In genomic region chr14:100213587-100213955, GRCh38 we compare ENCODE assay signal across 8 cellular contexts. TPM values are rescaled to one million over a fixed set of nuclear protein-coding genes. Genes with fewer than 3 reads are reported as not detected.
DNase-seq lines count a peak whose midpoint lies in the region; ATAC-seq, FAIRE-seq and TF ChIP-seq lines count a peak whose summit lies in the region.

No MANE protein-coding gene starts in this region.

- 43 to 61% (median 49%) methylated on average over 14 to 15 of the region's 15 CpGs for WGBS in adrenal gland, 4 donors
- 68% methylated on average over 15 of the region's 15 CpGs for whole genome bisulfite sequencing in HepG2 (ENCODE audit: low lambda C conversion rate)

- H3K36me3 ChIP-seq in adrenal gland (replicated peaks in 1 of 2) = no peaks in the 10 kb centered on the region
- no peaks in the 10 kb centered on the region for H3K36me3 ChIP-seq in HepG2 (replicated peaks in 1 of 2; ENCODE audit: control insufficient read depth in 1 of 2, insufficient read depth in 2 of 2, low read length in 2 of 2)
- H3K36me3 ChIP-seq in thoracic aorta = no peaks in the 10 kb centered on the region

- H3K27me3 Mint-ChIP-seq in activated T-cell treated with anti-CD3 and anti-CD28 coated beads, Interleukin-2, amount 50 U/mL, for 24 hours = no peaks in the 10 kb centered on the region

- H3K9me3 ChIP-seq in adrenal gland (replicated peaks in 1 of 3) (no peaks in the 10 kb centered on the region), HepG2 (ENCODE audit: low read length) (no peaks in the 10 kb centered on the region), thoracic aorta (no peaks in the 10 kb centered on the region)

- no peaks in the 10 kb centered on the region for H3K79me2 ChIP-seq in HepG2 (ENCODE audit: insufficient read depth, low read length)

- no peaks in the 10 kb centered on the region for H4K20me1 ChIP-seq in HepG2 (ENCODE audit: insufficient read depth, low read length)

- H3K4me2 ChIP-seq in HepG2 (ENCODE audit: low read depth, low read length) = peak overlapping the region; percentile 81

- TF ChIP-seq EP300 in HepG2 (IDR thresholded peaks at IDR 0.05; ENCODE audit: low read depth in 2 of 2, low read length in 2 of 2) (no peak), HepG2 (CRISPR knock-in tag; IDR thresholded peaks at IDR 0.05; ENCODE audit: borderline replicate concordance) (no peak)

- H3K4me3 ChIP-seq in adrenal gland (peak overlapping the region in 2 of 4 donors; percentile 55 to 90), HepG2 (replicated peaks in 1 of 3; ENCODE audit: insufficient read depth in 1 of 3, low read depth in 2 of 3, low read length in 3 of 3) (peak overlapping the region; percentile 73 to 90 (median 88)), thoracic aorta (peak overlapping the region; percentile 92)

- H3K9me3 Mint-ChIP-seq in activated T-cell treated with anti-CD3 and anti-CD28 coated beads, Interleukin-2, amount 50 U/mL, for 24 hours = no peaks in the 10 kb centered on the region

- POLR2A ChIA-PET in HepG2 (lab: Yijun Ruan, JAX) = interaction anchor here (0.8 to 3.6 kb wide), 6 partner anchors 8 to 21 kb away, joined by 4 to 38 read pairs (median 5); no protein-coding TSS in a partner anchor

- CTCF ChIA-PET in HepG2 (lab: Yijun Ruan, JAX; ENCODE audit: low intra/inter-chr PET ratio, low total read pairs) = no interaction called here

- no peak for DNase-seq in activated T-cell treated with anti-CD3 and anti-CD28 coated beads, Interleukin-2, amount 50 U/mL, for 24 hours
- no peak for DNase-seq in activated T-cell treated with anti-CD3 and anti-CD28 coated beads, Interleukin-2, amount 50 U/mL, for 1 hour
- DNase-seq in adrenal gland = no peak
- no peak for DNase-seq in HepG2 (ENCODE audit: low spot score)
- no peak for DNase-seq in thoracic aorta (ENCODE audit: low spot score)
- DNase-seq in DMS153 (lab: John Stamatoyannopoulos, UW) = no peak
- no peak for DNase-seq in activated CD4-positive, CD25-positive, alpha-beta regulatory T cell (lab: John Stamatoyannopoulos, UW)

- FAIRE-seq in HepG2 (lab: Jason Lieb, UNC) = no peak

- intact Hi-C loops in adrenal gland (cut with DNase I) = no loop called here
- intact Hi-C loops in HepG2 (cut with micrococcal nuclease; ENCODE audit: unreplicated experiment) = loop anchor here (10.0 kb wide), 1 partner anchor 1821 kb away; no protein-coding TSS in a partner anchor

- H3K4me3 Mint-ChIP-seq in activated T-cell treated with anti-CD3 and anti-CD28 coated beads, Interleukin-2, amount 50 U/mL, for 24 hours = peak overlapping the region; percentile 84

- H3K27ac Mint-ChIP-seq in activated T-cell treated with anti-CD3 and anti-CD28 coated beads, Interleukin-2, amount 50 U/mL, for 24 hours = peak overlapping the region; percentile 93

- ATAC-seq in HepG2 (no peak), thoracic aorta (ENCODE audit: insufficient number of reproducible peaks, low FRiP score, low read depth) (peak; percentile 24), HG02970 (IDR thresholded peaks at IDR 0.05; ENCODE audit: low FRiP score, unreplicated experiment) (no peak)

- BruUV-seq in HepG2 (replicated peaks; lab: Mats Ljungman, UMichigan) = no TSS peak

- peaks cover 4% of the 10 kb centered on the region for H3K36me3 Mint-ChIP-seq in activated T-cell treated with anti-CD3 and anti-CD28 coated beads, Interleukin-2, amount 50 U/mL, for 24 hours (ENCODE audit: low read depth)

- TF ChIP-seq CTCF in adrenal gland (IDR thresholded peaks at IDR 0.05) = no peak
- no peak for TF ChIP-seq CTCF in HepG2 (CRISPR knock-in tag; IDR thresholded peaks at IDR 0.05)
- TF ChIP-seq CTCF in thoracic aorta (IDR thresholded peaks at IDR 0.05) = no peak

- H3K27ac ChIP-seq in adrenal gland = peak overlapping the region; percentile 89 to 98 (median 96)
- H3K27ac ChIP-seq in HepG2 (ENCODE audit: extremely low read length, insufficient read depth, low read length) = peak overlapping the region; percentile 99
- H3K27ac ChIP-seq in thoracic aorta = peak overlapping the region; percentile 94 to 96

- H3K27me3 ChIP-seq in adrenal gland = no peaks in the 10 kb centered on the region
- no peaks in the 10 kb centered on the region for H3K27me3 ChIP-seq in HepG2 (ENCODE audit: control insufficient read depth in 1 of 2, insufficient read depth in 2 of 2, low read length in 2 of 2)
- H3K27me3 ChIP-seq in thoracic aorta (replicated peaks; ENCODE audit: insufficient read depth) = no peaks in the 10 kb centered on the region

- no peak overlapping the region for H2AFZ ChIP-seq in HepG2 (ENCODE audit: low read length)

- TF ChIP-seq RAD21 in HepG2 (CRISPR knock-in tag; IDR thresholded peaks at IDR 0.05) = no peak

- H3K4me1 Mint-ChIP-seq in activated T-cell treated with anti-CD3 and anti-CD28 coated beads, Interleukin-2, amount 50 U/mL, for 24 hours (ENCODE audit: low read depth) = peaks cover 28% of the 10 kb centered on the region

- H3K4me1 ChIP-seq in adrenal gland (replicated peaks in 1 of 2) (peaks cover 7 to 16% of the 10 kb centered on the region in 2 donors), HepG2 (ENCODE audit: insufficient read depth, low read length) (peaks cover 30% of the 10 kb centered on the region), thoracic aorta (ENCODE audit: control insufficient read depth in 1 of 2, low read depth in 2 of 2) (peaks cover 5 to 11% of the 10 kb centered on the region in 2 donors)

- in situ Hi-C loops in HepG2 (cut with HindIII; ENCODE audit: extremely low pct_ligation_motif_present, low pct_unique_long_range_greater_than_20kb) = no loop called here

- peak overlapping the region; percentile 99 for H3K9ac ChIP-seq in HepG2 (ENCODE audit: insufficient read depth, low read depth, low read length)

- TF ChIP-seq POLR2A in adrenal gland (IDR thresholded peaks at IDR 0.05) (no peak), HepG2 (IDR thresholded peaks at IDR 0.05; ENCODE audit: insufficient read depth in 1 of 2, low read depth in 2 of 2, low read length in 2 of 2) (no peak)

RNA-seq across cellular contexts. Expression of gene YY1, which starts 25.4 kb away (rescaled TPM):
- total RNA-seq in adrenal gland (10 to 100 TPM; 44.3 to 79.7 (median 57.4) TPM), HepG2 (2016; rRNA removed; fragmentation: Illumina TruSeq; extraction: Trizol) (62.8 and 68.1 TPM in 2 replicates), thoracic aorta (10 to 100 TPM; 42.8 to 52.3 TPM)
- polyA plus RNA-seq in adrenal gland (10 to 100 TPM; 20.1 to 57.3 (median 32.7) TPM), HepG2 (2011; rRNA removed) (23.9 and 29.4 TPM in 2 replicates)
- total RNA-seq in HepG2 (2016; cell fraction: cytosol; rRNA removed; fragmentation: Illumina TruSeq; extraction: Trizol; ENCODE audit: low read depth) = 18.9 and 19.0 TPM in 2 replicates
- 58.6 and 68.6 TPM in 2 replicates for total RNA-seq in HepG2 (2016; cell fraction: insoluble cytoplasmic fraction; rRNA removed; fragmentation: Illumina TruSeq; extraction: Trizol)
- 65.4 and 80.0 TPM in 2 replicates for total RNA-seq in HepG2 (2016; cell fraction: membrane; rRNA removed; fragmentation: Illumina TruSeq; extraction: Trizol)
- 38.0 and 40.7 TPM in 2 replicates for total RNA-seq in HepG2 (2016; cell fraction: nucleus; rRNA removed; fragmentation: Illumina TruSeq; extraction: Trizol)
- 13.8 and 18.5 TPM in 2 replicates for polyA plus RNA-seq in HepG2 (2011; cell fraction: cytosol; rRNA removed)
- polyA plus RNA-seq in HepG2 (2011; cell fraction: nucleus; rRNA removed) = 23.8 and 24.4 TPM in 2 replicates
- polyA plus RNA-seq in HepG2 (2012) = 43.4 and 54.0 TPM in 2 replicates
- polyA plus RNA-seq in HepG2 (2016; cell fraction: cytosol; fragmentation: Illumina TruSeq; extraction: Trizol; ENCODE audit: low read depth) = 29.1 and 32.3 TPM in 2 replicates
- polyA plus RNA-seq in HepG2 (2016; cell fraction: insoluble cytoplasmic fraction; fragmentation: Illumina TruSeq; extraction: Trizol; ENCODE audit: low read depth) = 93.6 and 111 TPM in 2 replicates
- polyA plus RNA-seq in HepG2 (2016; cell fraction: membrane; fragmentation: Illumina TruSeq; extraction: Trizol; ENCODE audit: low read depth) = 65.2 and 73.0 TPM in 2 replicates
- polyA plus RNA-seq in HepG2 (2016; cell fraction: nucleus; fragmentation: Illumina TruSeq; extraction: Trizol; ENCODE audit: insufficient read depth, low read depth) = 82.8 and 91.4 TPM in 2 replicates
- polyA minus RNA-seq in HepG2 (2011; rRNA and poly(A)+ RNA removed; ENCODE audit: low replicate concordance) = 24.4 and 42.6 TPM in 2 replicates
- 17.8 and 23.1 TPM in 2 replicates for polyA minus RNA-seq in HepG2 (2011; cell fraction: cytosol; rRNA and poly(A)+ RNA removed)
- 36.4 and 41.8 TPM in 2 replicates for polyA minus RNA-seq in HepG2 (2011; cell fraction: nucleus; rRNA and poly(A)+ RNA removed)

RNA-seq across cellular contexts. Expression of gene DEGS2, which starts 54.1 kb away (rescaled TPM):
- total RNA-seq in adrenal gland = under 1 TPM in 6 of 8 donors, not detected in 2; 0.10 to 0.69 (median 0.22) TPM
- under 1 TPM in 2 of 3 donors, not detected in 1; 0.32 to 0.47 TPM for polyA plus RNA-seq in adrenal gland
- total RNA-seq in HepG2 (2016; rRNA removed; fragmentation: Illumina TruSeq; extraction: Trizol) = 0.09 TPM in 1 of 2 replicates, not detected in the other
- total RNA-seq in HepG2 (2016; cell fraction: cytosol; rRNA removed; fragmentation: Illumina TruSeq; extraction: Trizol; ENCODE audit: low read depth) = 0.18 and 0.30 TPM in 2 replicates
- total RNA-seq in HepG2 (2016; cell fraction: insoluble cytoplasmic fraction; rRNA removed; fragmentation: Illumina TruSeq; extraction: Trizol) = 0.04 TPM in 2 replicates
- total RNA-seq in HepG2 (2016; cell fraction: membrane; rRNA removed; fragmentation: Illumina TruSeq; extraction: Trizol) = 0.07 and 0.19 TPM in 2 replicates
- 0.12 and 0.28 TPM in 2 replicates for total RNA-seq in HepG2 (2016; cell fraction: nucleus; rRNA removed; fragmentation: Illumina TruSeq; extraction: Trizol)
- polyA plus RNA-seq in HepG2 (2011; rRNA removed) = 0.09 and 0.14 TPM in 2 replicates
- polyA plus RNA-seq in HepG2 (2011; cell fraction: cytosol; rRNA removed) = 0.15 and 0.30 TPM in 2 replicates
- polyA plus RNA-seq in HepG2 (2011; cell fraction: nucleus; rRNA removed) = 1.6 and 2.0 TPM in 2 replicates
- polyA plus RNA-seq in HepG2 (2012) = 0.25 and 0.91 TPM in 2 replicates
- not detected in 2 replicates for polyA plus RNA-seq in HepG2 (2016; cell fraction: cytosol; fragmentation: Illumina TruSeq; extraction: Trizol; ENCODE audit: low read depth)
- 0.07 TPM in 1 of 2 replicates, not detected in the other for polyA plus RNA-seq in HepG2 (2016; cell fraction: insoluble cytoplasmic fraction; fragmentation: Illumina TruSeq; extraction: Trizol; ENCODE audit: low read depth)
- not detected in 2 replicates for polyA plus RNA-seq in HepG2 (2016; cell fraction: membrane; fragmentation: Illumina TruSeq; extraction: Trizol; ENCODE audit: low read depth)
- polyA plus RNA-seq in HepG2 (2016; cell fraction: nucleus; fragmentation: Illumina TruSeq; extraction: Trizol; ENCODE audit: insufficient read depth, low read depth) = 0.22 TPM in 1 of 2 replicates, not detected in the other
- polyA minus RNA-seq in HepG2 (2011; rRNA and poly(A)+ RNA removed; ENCODE audit: low replicate concordance) = 0.30 and 1.6 TPM in 2 replicates
- 0.26 and 0.30 TPM in 2 replicates for polyA minus RNA-seq in HepG2 (2011; cell fraction: cytosol; rRNA and poly(A)+ RNA removed)
- 0.37 and 0.90 TPM in 2 replicates for polyA minus RNA-seq in HepG2 (2011; cell fraction: nucleus; rRNA and poly(A)+ RNA removed)
- total RNA-seq in thoracic aorta = under 1 TPM in 1 of 2 donors, not detected in 1; 0.28 TPM
